Comparison of ENCODE assay signal across 11 cellular contexts in genomic region chr3:31635586-31635985, GRCh38.
DNase-seq lines count a peak whose midpoint lies in the region; ATAC-seq and TF ChIP-seq lines count a peak whose summit lies in the region.
"Had no signal": no experiment of that assay in that cellular context is flagged by ENCODE, and none has a peak within 500 bp of the region (broad histone marks: within the 10 kb centered on the region; RNA-seq: fewer than 3 reads in every experiment).

No MANE protein-coding gene starts in this region.

- peaks cover 22% of the 10 kb centered on the region for H3K4me1 ChIP-seq in CD4-positive, CD25-positive, alpha-beta regulatory T cell (ENCODE audit: control insufficient read depth, insufficient read depth, low read length, poor library complexity, severe bottlenecking)
- H3K4me1 ChIP-seq in sigmoid colon, result peaks cover 0 to 20% (median 6%) of the 10 kb centered on the region in 4 donors

- CTCF ChIA-PET in T-cell (lab: Charles Lee), result no interaction called here

- peaks cover 36 to 49% (median 40%) of the 10 kb centered on the region in 4 donors for H3K4me1 Mint-ChIP-seq in CD4-positive, CD25-positive, alpha-beta regulatory T cell
- H3K4me1 Mint-ChIP-seq in T-cell (peaks cover 44 to 52% (median 49%) of the 10 kb centered on the region in 3 donors), immature natural killer cell (peaks cover 37 to 41% of the 10 kb centered on the region in 2 donors), glutamatergic neuron (ENCODE audit: low read depth, unreplicated experiment) (no peaks in the 10 kb centered on the region)

- no peaks in the 10 kb centered on the region for H3K9me3 ChIP-seq in CD4-positive, CD25-positive, alpha-beta regulatory T cell (ENCODE audit: control insufficient read depth in 2 of 2, low read length in 2 of 2)
- no peaks in the 10 kb centered on the region for H3K9me3 ChIP-seq in sigmoid colon

- peak overlapping the region; percentile 50 to 94 (median 68) for H3K27ac Mint-ChIP-seq in CD4-positive, CD25-positive, alpha-beta regulatory T cell
- H3K27ac Mint-ChIP-seq in T-cell, result peak overlapping the region; percentile 79 to 87
- peak overlapping the region; percentile 74 to 94 (median 89) for H3K27ac Mint-ChIP-seq in immature natural killer cell
- H3K27ac Mint-ChIP-seq in glutamatergic neuron (ENCODE audit: unreplicated experiment), result no peak overlapping the region

- peak in 1 of 3 donors; percentile 48 for DNase-seq in CD4-positive, CD25-positive, alpha-beta regulatory T cell
- no peak for DNase-seq in T-cell
- no peak for DNase-seq in immature natural killer cell
- no peak for DNase-seq in sigmoid colon
- DNase-seq in glutamatergic neuron, result no peak
- DNase-seq in SW480 (ENCODE audit: low spot score), result no peak
- DNase-seq: Kasumi-1, NCI-H1930, retina had no signal

- peaks cover 16% of the 10 kb centered on the region for H3K36me3 Mint-ChIP-seq in CD4-positive, CD25-positive, alpha-beta regulatory T cell
- H3K36me3 Mint-ChIP-seq in T-cell, result peaks cover 34% of the 10 kb centered on the region
- H3K36me3 Mint-ChIP-seq in immature natural killer cell, result peaks cover 9 to 18% (median 11%) of the 10 kb centered on the region in 3 donors
- no peaks in the 10 kb centered on the region for H3K36me3 Mint-ChIP-seq in glutamatergic neuron (ENCODE audit: unreplicated experiment)

- ATAC-seq in CD4-positive, CD25-positive, alpha-beta regulatory T cell (ENCODE audit: low read depth in 2 of 2), result peak; percentile 41 to 61
- ATAC-seq in GM18858 (IDR thresholded peaks at IDR 0.05; ENCODE audit: unreplicated experiment), result peak; percentile 42
- ATAC-seq in T-cell (replicated peaks in 1 of 4), result peak in 3 of 4 experiments; percentile 39 to 44 (median 43)
- no peak for ATAC-seq in HG03095 (IDR thresholded peaks at IDR 0.05; ENCODE audit: unreplicated experiment)

- no peaks in the 10 kb centered on the region for H3K9me3 Mint-ChIP-seq in CD4-positive, CD25-positive, alpha-beta regulatory T cell
- no peaks in the 10 kb centered on the region for H3K9me3 Mint-ChIP-seq in T-cell
- no peaks in the 10 kb centered on the region for H3K9me3 Mint-ChIP-seq in immature natural killer cell
- H3K9me3 Mint-ChIP-seq in glutamatergic neuron (ENCODE audit: unreplicated experiment), result no peaks in the 10 kb centered on the region

- H3K27me3 ChIP-seq in CD4-positive, CD25-positive, alpha-beta regulatory T cell (ENCODE audit: control insufficient read depth, insufficient read depth, low read length), result no peaks in the 10 kb centered on the region
- no peaks in the 10 kb centered on the region for H3K27me3 ChIP-seq in sigmoid colon

- TF ChIP-seq CTCF in sigmoid colon (IDR thresholded peaks at IDR 0.05), result no peak
- TF ChIP-seq CTCF in glutamatergic neuron (IDR thresholded peaks at IDR 0.05; ENCODE audit: partially characterized antibody, unreplicated experiment), result no peak

- peak overlapping the region; percentile 49 for H3K27ac ChIP-seq in CD4-positive, CD25-positive, alpha-beta regulatory T cell (ENCODE audit: insufficient read depth, low read length, poor library complexity, severe bottlenecking)
- H3K27ac ChIP-seq in sigmoid colon, result peak overlapping the region in 1 of 4 donors; percentile 29

- 55 to 66% methylated on average over 1 of the region's 1 CpG for WGBS in sigmoid colon, 2 donors

- intact Hi-C loops in sigmoid colon (cut with DNase I), result no loop called here

- H3K36me3 ChIP-seq in CD4-positive, CD25-positive, alpha-beta regulatory T cell (ENCODE audit: control insufficient read depth, insufficient read depth, low read length), result peaks cover 27% of the 10 kb centered on the region
- peaks cover 0 to 39% (median 6%) of the 10 kb centered on the region in 4 donors for H3K36me3 ChIP-seq in sigmoid colon

- TF ChIP-seq POLR2A in sigmoid colon (IDR thresholded peaks at IDR 0.05), result no peak

- H3K4me3 Mint-ChIP-seq in CD4-positive, CD25-positive, alpha-beta regulatory T cell, result peak overlapping the region in 3 of 4 donors; percentile 8 to 44 (median 18)
- H3K4me3 Mint-ChIP-seq in T-cell (peak overlapping the region in 2 of 3 donors; percentile 4 to 49), immature natural killer cell (peak overlapping the region in 4 of 5 donors; percentile 1 to 60 (median 36)), glutamatergic neuron (ENCODE audit: unreplicated experiment) (no peak overlapping the region)

- POLR2A ChIA-PET in T-cell (lab: Charles Lee), result interaction anchor here in 1 of 2 donors (0.6 kb wide), 1 partner anchor 668 kb away, joined by 3 read pairs; no protein-coding TSS in a partner anchor

- no peak for TF ChIP-seq EP300 in sigmoid colon (IDR thresholded peaks at IDR 0.05)

- H3K4me3 ChIP-seq in CD4-positive, CD25-positive, alpha-beta regulatory T cell (ENCODE audit: low read depth, low read length), result peak overlapping the region; percentile 65
- no peak overlapping the region for H3K4me3 ChIP-seq in sigmoid colon

- H3K27me3 Mint-ChIP-seq in CD4-positive, CD25-positive, alpha-beta regulatory T cell, result no peaks in the 10 kb centered on the region
- H3K27me3 Mint-ChIP-seq in T-cell (no peaks in the 10 kb centered on the region), immature natural killer cell (ENCODE audit: low read depth in 3 of 3) (peaks cover 0 to 3% (median 0%) of the 10 kb centered on the region in 3 donors), glutamatergic neuron (ENCODE audit: unreplicated experiment) (peaks cover 2% of the 10 kb centered on the region)
